8 cellular contexts compared by ENCODE assay signal in the genomic region with DNA sequence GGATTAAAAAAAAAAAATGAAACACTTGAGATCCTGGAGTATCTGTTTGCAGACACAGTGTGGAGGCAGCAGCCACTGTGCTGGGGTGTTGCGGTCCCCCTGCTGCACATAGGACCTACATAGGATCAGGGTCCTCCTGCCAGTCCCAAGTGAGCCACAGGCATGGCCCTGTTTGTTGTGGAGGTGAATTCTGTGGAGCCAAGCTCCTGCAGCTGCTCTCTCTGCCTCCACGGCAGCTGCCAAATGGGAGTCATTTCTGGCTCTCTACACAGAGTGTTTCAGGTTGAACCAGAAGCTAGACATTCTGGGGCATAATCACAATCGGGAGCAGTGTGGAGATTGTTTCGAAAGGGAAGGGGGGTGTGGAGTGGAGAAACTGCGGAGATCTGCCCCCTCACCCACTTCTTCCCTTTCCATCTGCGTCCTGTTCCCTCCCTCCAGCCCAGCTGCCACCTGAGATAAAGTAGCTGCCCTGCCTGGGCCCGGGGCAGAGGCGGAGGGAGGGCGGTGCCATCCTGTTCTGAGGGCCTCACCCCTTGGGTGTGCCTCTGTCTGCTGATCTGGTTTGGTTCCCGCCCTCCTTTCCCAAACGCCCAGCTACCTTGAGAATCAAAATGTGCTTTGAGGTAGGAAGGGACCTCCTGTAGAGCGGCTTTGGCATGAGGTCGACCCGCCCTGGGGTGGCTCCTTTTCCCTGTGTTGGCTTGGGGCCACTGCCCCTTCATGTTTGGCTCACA.
DNase-seq lines count a peak whose midpoint lies in the region; TF ChIP-seq lines count a peak whose summit lies in the region.
"Had no signal": no experiment of that assay in that cellular context is flagged by ENCODE, and none has a peak within 500 bp of the region (broad histone marks: within the 10 kb centered on the region; RNA-seq: fewer than 3 reads in every experiment).

No MANE protein-coding gene starts in this region.

- intact Hi-C loops in prostate gland (cut with DNase I) = no loop called here

- no peaks in the 10 kb centered on the region for H3K9me3 ChIP-seq in prostate gland

- DNase-seq in H4 (ENCODE audit: low spot score) (peak; percentile 23), NCI-H2171 (lab: John Stamatoyannopoulos, UW) (peak; percentile 89), epithelial cell of esophagus (ENCODE audit: low read depth) (peak; percentile 76), prostate gland (ENCODE audit: low spot score) (peak; percentile 34), AML-193 (lab: John Stamatoyannopoulos, UW) (no peak), kidney tubule cell (ENCODE audit: low spot score) (no peak)
- DNase-seq in effector CD8-positive, alpha-beta T cell (lab: John Stamatoyannopoulos, UW) = no peak
- DNase-seq: activated T-cell treated with anti-CD3 and anti-CD28 coated beads, Interleukin-2, amount 50 U/mL, for 1 hour had no signal

- no peaks in the 10 kb centered on the region for H3K36me3 ChIP-seq in prostate gland

- 29% methylated on average over 14 of the region's 14 CpGs for WGBS in prostate gland

- H3K4me3 ChIP-seq in epithelial cell of esophagus (ENCODE audit: low read length) (no peak overlapping the region), prostate gland (no peak overlapping the region)

- TF ChIP-seq CTCF in epithelial cell of esophagus (IDR thresholded peaks at IDR 0.05; ENCODE audit: insufficient read depth, low read depth, low read length, missing control alignments) (no peak), prostate gland (IDR thresholded peaks at IDR 0.05) (no peak)

- H3K27ac ChIP-seq in prostate gland = peak overlapping the region in 1 of 2 donors; percentile 40

- no peaks in the 10 kb centered on the region for H3K27me3 ChIP-seq in prostate gland (replicated peaks; ENCODE audit: insufficient read depth)

- no peaks in the 10 kb centered on the region for H3K4me1 ChIP-seq in prostate gland (replicated peaks)

- no peak for TF ChIP-seq POLR2A in prostate gland (IDR thresholded peaks at IDR 0.05)

Comparison
In these comparisons a context has a peak if more than half of its experiments do, and no peak if none do; other contexts are left out.
1. DNase-seq: peak in H4 (single experiment), NCI-H2171 (single experiment), epithelial cell of esophagus (single experiment) and prostate gland (single experiment); none in AML-193 (0 of 2), effector CD8-positive, alpha-beta T cell (single experiment) and kidney tubule cell (single experiment).